Comparison of ENCODE assay signal across 1 cellular context in genomic region chr9:14352549-14352948, GRCh38.
TF ChIP-seq lines count a peak whose summit lies in the region.

No MANE protein-coding gene starts in this region.

TF ChIP-seq in H1, 55 proteins besides CTCF, POLR2A, EP300 and RAD21 (continued from another document):
- TF ChIP-seq ATF2 (IDR thresholded peaks at IDR 0.05; ENCODE audit: low read length) (no peak), SIRT6 (IDR thresholded peaks at IDR 0.05; ENCODE audit: low read length) (no peak), RFX5 (IDR thresholded peaks at IDR 0.05; ENCODE audit: borderline replicate concordance, low read depth, low read length) (no peak)
- TF ChIP-seq, protein P1, sequence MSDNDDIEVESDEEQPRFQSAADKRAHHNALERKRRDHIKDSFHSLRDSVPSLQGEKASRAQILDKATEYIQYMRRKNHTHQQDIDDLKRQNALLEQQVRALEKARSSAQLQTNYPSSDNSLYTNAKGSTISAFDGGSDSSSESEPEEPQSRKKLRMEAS (IDR thresholded peaks at IDR 0.05), result no peak
TF ChIP-seq in H1: peak in this region for 0.
